28 cellular contexts compared by ENCODE assay signal in the genomic region with DNA sequence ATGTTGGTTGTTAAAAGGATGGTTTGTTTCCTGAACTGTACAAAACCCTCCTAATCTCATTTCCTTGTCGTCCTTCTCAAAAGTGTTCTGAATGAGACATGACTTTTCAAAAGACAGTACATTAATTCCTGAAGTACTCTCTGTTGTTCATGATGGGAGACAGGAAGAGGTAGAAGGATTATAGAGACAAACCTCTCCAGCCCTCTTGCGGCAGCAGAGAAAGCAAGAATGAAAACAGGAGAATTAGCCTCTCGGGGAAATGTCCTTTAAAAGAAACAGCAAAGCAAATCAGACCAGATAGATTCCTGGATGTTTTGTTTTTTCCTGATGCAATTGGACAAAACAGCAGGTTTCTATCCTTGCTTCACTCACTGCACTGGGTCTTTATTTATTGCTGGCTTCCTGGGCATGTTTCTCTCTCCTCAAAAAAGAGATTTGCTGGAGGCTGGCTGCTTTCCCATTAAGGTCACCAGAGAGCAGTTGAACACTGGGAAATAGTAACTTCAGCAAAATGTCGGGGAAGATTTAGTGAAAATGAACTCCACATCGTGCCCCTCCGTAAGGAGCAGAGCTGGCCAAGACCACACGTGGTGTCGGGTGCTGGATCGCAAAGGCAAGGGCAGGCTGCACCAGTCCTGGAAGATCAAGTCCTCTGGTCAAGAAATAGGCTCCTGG.
DNase-seq lines count a peak whose midpoint lies in the region; ATAC-seq, FAIRE-seq and TF ChIP-seq lines count a peak whose summit lies in the region.
"Had no signal": no experiment of that assay in that cellular context is flagged by ENCODE, and none has a peak within 500 bp of the region (broad histone marks: within the 10 kb centered on the region; RNA-seq: fewer than 3 reads in every experiment).

No MANE protein-coding gene starts in this region.

- H3K36me3 Mint-ChIP-seq in GM23338 (ENCODE audit: low read depth), result peaks cover 11% of the 10 kb centered on the region; the same call in 2 of the 3 replicates
- H3K36me3 Mint-ChIP-seq: natural killer cell treated with Interleukin-12 subunit alpha and Interleukin-12 subunit beta and Interleukin-15 and Interleukin-18, amount 100 ng/mL, for 72 hours; stimulated activated memory B cell treated with anti-CD40 and anti-IgM and Interleukin-4, amounts not matched to agents 10 μg/mL and 1 μg/mL and 100 μg/mL, for 72 hours had no signal

- peaks cover 11% of the 10 kb centered on the region; the same call in 1 of the 2 replicates for H3K9me2 ChIP-seq in GM23338 (ENCODE audit: insufficient read depth)

- H3K4me1 Mint-ChIP-seq in GM23338, result peaks cover 13% of the 10 kb centered on the region
- H3K4me1 Mint-ChIP-seq: stimulated activated memory B cell treated with anti-CD40 and anti-IgM and Interleukin-4, amounts not matched to agents 10 μg/mL and 1 μg/mL and 100 μg/mL, for 72 hours had no signal

- H3F3A ChIP-seq in GM23338 (replicated peaks; ENCODE audit: low read depth), result no peaks in the 10 kb centered on the region

- no peak for DNase-seq in GM23338 (ENCODE audit: low spot score)
- no peak for DNase-seq in left lung
- DNase-seq in sciatic nerve (ENCODE audit: low spot score), result no peak
- DNase-seq in OCI-M1 (lab: John Stamatoyannopoulos, UW), result no peak
- DNase-seq in epidermal melanocyte (ENCODE audit: insufficient read length, low spot score), result no peak
- DNase-seq: activated CD4-positive, alpha-beta T cell treated with anti-CD3 and anti-CD28 coated beads for 1 hour; activated gamma-delta T cell; activated T-cell treated with anti-CD3 and anti-CD28 coated beads, Interleukin-2, amount 50 U/mL, for 1 hour; Calu3; KBM-7; left ventricle myocardium superior; MM.1S; NCI-H1417 treated with DMSO at 0.1 percent for 48 hours; NCI-H2081; NCI-H446 treated with DMSO at 0.1 percent for 48 hours; NCI-H82; right cardiac atrium; stimulated activated CD4-positive, alpha-beta T cell treated with anti-CD3 and anti-CD28 coated beads, Interleukin-4, amount 100 ng/mL, for 4 hours had no signal

- H3K4me3 Mint-ChIP-seq in GM23338, result no peak overlapping the region
- H3K4me3 Mint-ChIP-seq: natural killer cell treated with Interleukin-12 subunit alpha and Interleukin-12 subunit beta and Interleukin-15 and Interleukin-18, amount 100 ng/mL, for 72 hours; stimulated activated memory B cell treated with anti-CD40 and anti-IgM and Interleukin-4, amounts not matched to agents 10 μg/mL and 1 μg/mL and 100 μg/mL, for 72 hours had no signal

- H3K36me3 ChIP-seq in GM23338 (ENCODE audit: insufficient read depth) (no peaks in the 10 kb centered on the region), left lung (no peaks in the 10 kb centered on the region)
- H3K36me3 ChIP-seq: gastroesophageal sphincter, upper lobe of left lung had no signal

- H3K27me3 ChIP-seq in GM23338 (ENCODE audit: insufficient read depth), result 0 out of 2 replicates have a peak, but pooled peaks cover 4% of the 10 kb centered on the region
- H3K27me3 ChIP-seq in left lung, result no peaks in the 10 kb centered on the region
- H3K27me3 ChIP-seq: upper lobe of left lung had no signal

- ATAC-seq in GM23338, result no peak
- peak; percentile 38 for ATAC-seq in left lung
- ATAC-seq in sciatic nerve, result peak; percentile 65
- no peak for ATAC-seq in GM21723 (IDR thresholded peaks at IDR 0.05; ENCODE audit: unreplicated experiment)
- no peak for ATAC-seq in HG03025 (IDR thresholded peaks at IDR 0.05; ENCODE audit: low FRiP score, unreplicated experiment)
- ATAC-seq: gastroesophageal sphincter; HCT116; left ventricle myocardium superior; natural killer cell treated with Interleukin-12 subunit alpha and Interleukin-12 subunit beta and Interleukin-15 and Interleukin-18, amount 100 ng/mL, for 72 hours; right cardiac atrium had no signal

- peaks cover 3% of the 10 kb centered on the region for H3K27me3 Mint-ChIP-seq in GM23338 (ENCODE audit: insufficient read depth, low read depth, poor library complexity)
- H3K27me3 Mint-ChIP-seq: natural killer cell treated with Interleukin-12 subunit alpha and Interleukin-12 subunit beta and Interleukin-15 and Interleukin-18, amount 100 ng/mL, for 72 hours had no signal

- intact Hi-C loops in left lung (cut with DNase I) (no loop called here), sciatic nerve (cut with DNase I) (no loop called here)

- no peaks in the 10 kb centered on the region for H3K79me2 ChIP-seq in GM23338 (replicated peaks; ENCODE audit: insufficient read depth)

- no peaks in the 10 kb centered on the region for H3K9me3 ChIP-seq in left lung
- H3K9me3 ChIP-seq: gastroesophageal sphincter, upper lobe of left lung had no signal

- no peak overlapping the region for H3K4me2 ChIP-seq in GM23338

- peak; percentile 43 for FAIRE-seq in endometrium (lab: Jason Lieb, UNC)
- FAIRE-seq: HTR-8/SVneo, islet of Langerhans had no signal

- H2AFZ ChIP-seq in GM23338, result peak overlapping the region; percentile 4

- H3K27ac ChIP-seq in GM23338 (ENCODE audit: low read depth) (no peak overlapping the region), left lung (no peak overlapping the region)
- H3K27ac ChIP-seq: upper lobe of left lung had no signal

- no peaks in the 10 kb centered on the region for H4K20me1 ChIP-seq in GM23338 (replicated peaks; ENCODE audit: insufficient read depth)

- peaks cover 15% of the 10 kb centered on the region for H3K4me1 ChIP-seq in GM23338 (ENCODE audit: insufficient read depth)
- no peaks in the 10 kb centered on the region for H3K4me1 ChIP-seq in left lung
- H3K4me1 ChIP-seq: gastroesophageal sphincter had no signal

- H3K27ac Mint-ChIP-seq in GM23338, result no peak overlapping the region
- H3K27ac Mint-ChIP-seq: natural killer cell treated with Interleukin-12 subunit alpha and Interleukin-12 subunit beta and Interleukin-15 and Interleukin-18, amount 100 ng/mL, for 72 hours; stimulated activated memory B cell treated with anti-CD40 and anti-IgM and Interleukin-4, amounts not matched to agents 10 μg/mL and 1 μg/mL and 100 μg/mL, for 72 hours had no signal

- TF ChIP-seq CTCF in GM23338 (conservative IDR thresholded peaks at IDR 0.05; ENCODE audit: low read depth in 2 of 2), result no peak
- peak in 1 of 2 donors; percentile 10 for TF ChIP-seq CTCF in left lung (IDR thresholded peaks at IDR 0.05)

- H3K4me3 ChIP-seq in GM23338 (no peak overlapping the region), left lung (no peak overlapping the region)
- H3K4me3 ChIP-seq: gastroesophageal sphincter, upper lobe of left lung had no signal

- peaks cover 21% of the 10 kb centered on the region for H3K9me3 Mint-ChIP-seq in GM23338
- H3K9me3 Mint-ChIP-seq: natural killer cell treated with Interleukin-12 subunit alpha and Interleukin-12 subunit beta and Interleukin-15 and Interleukin-18, amount 100 ng/mL, for 72 hours; stimulated activated memory B cell treated with anti-CD40 and anti-IgM and Interleukin-4, amounts not matched to agents 10 μg/mL and 1 μg/mL and 100 μg/mL, for 72 hours had no signal

TF ChIP-seq in GM23338, 12 proteins besides CTCF, POLR2A, EP300 and RAD21 (continues in another document):
- TF ChIP-seq NANOG (IDR thresholded peaks at IDR 0.05; ENCODE audit: borderline replicate concordance) (no peak), EZH2 (IDR thresholded peaks at IDR 0.05; ENCODE audit: low read depth, unreplicated experiment) (no peak), JUNB (IDR thresholded peaks at IDR 0.05; ENCODE audit: unreplicated experiment) (no peak), REST (IDR thresholded peaks at IDR 0.05; ENCODE audit: unreplicated experiment) (no peak), ZNF331 (CRISPR knock-in tag; IDR thresholded peaks at IDR 0.05; ENCODE audit: low read depth) (no peak)

Comparison
In these comparisons a context has a peak if more than half of its experiments do, and no peak if none do; other contexts are left out.
1. ATAC-seq: peak in left lung (single experiment) and sciatic nerve (single experiment); none in GM23338 (single experiment), GM21723 (single experiment) and HG03025 (single experiment).